In genomic region chr1:52707927-52708655, GRCh38 we compare ENCODE assay signal across 12 cellular contexts. TPM values are rescaled to one million over a fixed set of nuclear protein-coding genes. Genes with fewer than 3 reads are reported as not detected.
DNase-seq lines count a peak whose midpoint lies in the region; ATAC-seq and TF ChIP-seq lines count a peak whose summit lies in the region.
"Had no signal": no experiment of that assay in that cellular context is flagged by ENCODE, and none has a peak within 500 bp of the region (broad histone marks: within the 10 kb centered on the region; RNA-seq: fewer than 3 reads in every experiment).

No MANE protein-coding gene starts in this region.

- H3K4me3 ChIP-seq in MG63, result no peak overlapping the region
- H3K4me3 ChIP-seq: tibial nerve had no signal

- DNase-seq in MG63 (peak; percentile 55), MCF 10A (ENCODE audit: unreplicated experiment) (peak; percentile 17), myocyte (ENCODE audit: low read depth) (peak; percentile 49), HuH-7 (ENCODE audit: low spot score) (no peak), amniotic stem cell (lab: John Stamatoyannopoulos, UW) (no peak), UCSD-AML1 (lab: John Stamatoyannopoulos, UW; ENCODE audit: unreplicated experiment) (no peak)
- DNase-seq: activated naive CD8-positive, alpha-beta T cell treated with anti-CD3 and anti-CD28 coated beads, Interleukin-2, amount 10 ng/mL, durations not matched to agents 7 days and 5 days; NCI-H748 treated with DMSO at 0.1 percent for 48 hours had no signal

- no TSS peak for BruUV-seq in MCF 10A (replicated peaks; lab: Mats Ljungman, UMichigan)

- CTCF ChIA-PET in MCF 10A (lab: Yijun Ruan, JAX), result interaction anchor here (0.6 to 0.7 kb wide), 2 partner anchors 31 to 246 kb away, joined by 3 read pairs; no protein-coding TSS in a partner anchor

- H3K27me3 ChIP-seq in MG63, result no peaks in the 10 kb centered on the region
- H3K27me3 ChIP-seq: tibial nerve had no signal

- POLR2A ChIA-PET in MCF 10A (lab: Yijun Ruan, JAX), result no interaction called here

- H3K4me1 Mint-ChIP-seq in MCF 10A (ENCODE audit: insufficient read depth, unreplicated experiment), result peaks cover 20% of the 10 kb centered on the region

- no peaks in the 10 kb centered on the region for H3K9me3 Mint-ChIP-seq in MCF 10A (ENCODE audit: unreplicated experiment)
- H3K9me3 Mint-ChIP-seq: activated naive CD8-positive, alpha-beta T cell treated with anti-CD3 and anti-CD28 coated beads, Interleukin-2, amount 10 ng/mL, durations not matched to agents 7 days and 5 days had no signal

- H3K4me3 Mint-ChIP-seq in MCF 10A (ENCODE audit: unreplicated experiment), result peak overlapping the region; percentile 20
- H3K4me3 Mint-ChIP-seq: activated naive CD8-positive, alpha-beta T cell treated with anti-CD3 and anti-CD28 coated beads, Interleukin-2, amount 10 ng/mL, durations not matched to agents 7 days and 5 days had no signal

- H3K27me3 Mint-ChIP-seq in MCF 10A (ENCODE audit: insufficient read depth, unreplicated experiment), result no peaks in the 10 kb centered on the region

- ATAC-seq in GM18873 (IDR thresholded peaks at IDR 0.05; ENCODE audit: low FRiP score, unreplicated experiment), result no peak

- no peaks in the 10 kb centered on the region for H3K36me3 ChIP-seq in MG63
- H3K36me3 ChIP-seq: tibial nerve had no signal

- TF ChIP-seq CTCF in C4-2B (conservative IDR thresholded peaks at IDR 0.05) (no peak), MCF 10A (IDR thresholded peaks at IDR 0.05; ENCODE audit: unreplicated experiment) (no peak)

- no peaks in the 10 kb centered on the region for H3K9me3 ChIP-seq in MG63
- H3K9me3 ChIP-seq: tibial nerve had no signal

- peaks cover 6% of the 10 kb centered on the region for H3K36me3 Mint-ChIP-seq in MCF 10A (ENCODE audit: insufficient read depth, unreplicated experiment)
- H3K36me3 Mint-ChIP-seq: activated naive CD8-positive, alpha-beta T cell treated with anti-CD3 and anti-CD28 coated beads, Interleukin-2, amount 10 ng/mL, durations not matched to agents 7 days and 5 days had no signal

- H3K27ac ChIP-seq in C4-2B, result peak overlapping the region; percentile 35

- intact Hi-C loops in MCF 10A (cut with micrococcal nuclease), result no loop called here

- peak overlapping the region; percentile 66 for H3K27ac Mint-ChIP-seq in MCF 10A (ENCODE audit: low read depth, unreplicated experiment)
- H3K27ac Mint-ChIP-seq: activated naive CD8-positive, alpha-beta T cell treated with anti-CD3 and anti-CD28 coated beads, Interleukin-2, amount 10 ng/mL, durations not matched to agents 7 days and 5 days; IgD-negative memory B cell had no signal

RNA-seq across cellular contexts. Expression of gene COA7, which starts 9.9 kb away (rescaled TPM):
- 16.9 and 37.1 TPM in 2 replicates for total RNA-seq in MG63 (2014; rRNA removed; shearing (Covaris generic); ENCODE audit: low replicate concordance)
- total RNA-seq in MCF 10A (2022) (28.0 and 38.9 TPM in 2 replicates), myocyte (8.4 and 15.8 TPM in 2 replicates)
- 15.1 TPM for polyA plus RNA-seq in myocyte (2012)

RNA-seq across cellular contexts. Expression of gene ZYG11B, which starts 18.2 kb away (rescaled TPM):
- 9.9 and 15.8 TPM in 2 replicates for total RNA-seq in MG63 (2014; rRNA removed; shearing (Covaris generic); ENCODE audit: low replicate concordance)
- total RNA-seq in MCF 10A (2022), result 16.2 and 18.6 TPM in 2 replicates
- 39.8 and 57.3 TPM in 2 replicates for total RNA-seq in myocyte
- 10.2 TPM for polyA plus RNA-seq in myocyte (2012)

Comparison
In these comparisons a context has a peak if more than half of its experiments do, and no peak if none do; other contexts are left out.
1. DNase-seq: peak in MG63 (single experiment), MCF 10A (single experiment) and myocyte (single experiment); none in HuH-7 (single experiment), amniotic stem cell (single experiment) and UCSD-AML1 (single experiment).